In the genomic region with DNA sequence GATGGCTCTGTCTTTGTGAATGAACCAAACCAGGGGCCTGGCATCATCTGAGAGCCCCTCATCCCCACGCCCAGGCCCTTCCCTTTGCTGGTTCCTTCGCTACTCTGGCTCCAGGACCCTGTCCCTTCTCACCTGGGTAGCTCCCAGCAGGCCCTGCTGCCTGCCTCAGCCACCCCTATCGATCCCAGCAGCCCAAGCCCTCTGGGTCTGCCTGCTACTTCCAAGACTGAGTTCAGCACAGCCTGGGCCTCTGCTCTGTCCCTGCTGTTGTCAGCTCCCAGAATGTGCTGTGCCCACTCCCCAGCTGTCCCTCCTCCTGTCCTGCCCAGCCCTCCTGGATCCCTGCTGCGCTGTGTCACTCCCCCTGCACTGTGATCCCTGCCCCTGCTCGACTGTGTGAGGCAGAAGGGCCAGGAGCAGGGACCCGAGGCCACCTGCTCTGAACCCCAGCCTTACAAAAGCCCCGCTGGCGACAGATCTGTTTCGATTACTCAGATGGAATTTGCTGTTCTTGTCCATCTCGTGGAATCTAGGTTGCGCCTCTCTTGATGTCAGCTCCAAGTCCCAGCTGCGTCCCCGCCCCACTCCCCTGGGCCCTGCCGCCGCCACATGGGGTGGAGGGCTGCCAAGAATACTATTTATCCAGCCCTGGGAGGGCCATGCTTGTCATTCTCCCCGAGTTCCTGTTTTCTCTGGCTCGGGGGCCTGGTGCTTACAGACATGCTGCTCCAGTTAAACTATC, we compare ENCODE assay signal across 1 cellular context.
TF ChIP-seq lines count a peak whose summit lies in the region.

No MANE protein-coding gene starts in this region.

TF ChIP-seq in SK-N-SH, 30 proteins besides CTCF, POLR2A, EP300 and RAD21 (continued from another document):
- TF ChIP-seq, protein P1, sequence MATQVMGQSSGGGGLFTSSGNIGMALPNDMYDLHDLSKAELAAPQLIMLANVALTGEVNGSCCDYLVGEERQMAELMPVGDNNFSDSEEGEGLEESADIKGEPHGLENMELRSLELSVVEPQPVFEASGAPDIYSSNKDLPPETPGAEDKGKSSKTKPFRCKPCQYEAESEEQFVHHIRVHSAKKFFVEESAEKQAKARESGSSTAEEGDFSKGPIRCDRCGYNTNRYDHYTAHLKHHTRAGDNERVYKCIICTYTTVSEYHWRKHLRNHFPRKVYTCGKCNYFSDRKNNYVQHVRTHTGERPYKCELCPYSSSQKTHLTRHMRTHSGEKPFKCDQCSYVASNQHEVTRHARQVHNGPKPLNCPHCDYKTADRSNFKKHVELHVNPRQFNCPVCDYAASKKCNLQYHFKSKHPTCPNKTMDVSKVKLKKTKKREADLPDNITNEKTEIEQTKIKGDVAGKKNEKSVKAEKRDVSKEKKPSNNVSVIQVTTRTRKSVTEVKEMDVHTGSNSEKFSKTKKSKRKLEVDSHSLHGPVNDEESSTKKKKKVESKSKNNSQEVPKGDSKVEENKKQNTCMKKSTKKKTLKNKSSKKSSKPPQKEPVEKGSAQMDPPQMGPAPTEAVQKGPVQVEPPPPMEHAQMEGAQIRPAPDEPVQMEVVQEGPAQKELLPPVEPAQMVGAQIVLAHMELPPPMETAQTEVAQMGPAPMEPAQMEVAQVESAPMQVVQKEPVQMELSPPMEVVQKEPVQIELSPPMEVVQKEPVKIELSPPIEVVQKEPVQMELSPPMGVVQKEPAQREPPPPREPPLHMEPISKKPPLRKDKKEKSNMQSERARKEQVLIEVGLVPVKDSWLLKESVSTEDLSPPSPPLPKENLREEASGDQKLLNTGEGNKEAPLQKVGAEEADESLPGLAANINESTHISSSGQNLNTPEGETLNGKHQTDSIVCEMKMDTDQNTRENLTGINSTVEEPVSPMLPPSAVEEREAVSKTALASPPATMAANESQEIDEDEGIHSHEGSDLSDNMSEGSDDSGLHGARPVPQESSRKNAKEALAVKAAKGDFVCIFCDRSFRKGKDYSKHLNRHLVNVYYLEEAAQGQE (IDR thresholded peaks at IDR 0.05; ENCODE audit: low read depth, low read length) = no peak
- no peak for TF ChIP-seq EZH2phosphoT487 (IDR thresholded peaks at IDR 0.05; ENCODE audit: borderline replicate concordance, low read depth)
- TF ChIP-seq RXRA (IDR thresholded peaks at IDR 0.05; ENCODE audit: borderline replicate concordance, low read depth) = no peak
- no peak for TF ChIP-seq FOXM1 (IDR thresholded peaks at IDR 0.05; ENCODE audit: low read depth)
- no peak for TF ChIP-seq FOSL2 (IDR thresholded peaks at IDR 0.05; ENCODE audit: borderline replicate concordance, low read depth)
- peak; percentile 46 for TF ChIP-seq PBX3 (IDR thresholded peaks at IDR 0.05)
- no peak for TF ChIP-seq NRF1 (IDR thresholded peaks at IDR 0.05; ENCODE audit: low read depth, low read length)
- TF ChIP-seq RCOR1 (IDR thresholded peaks at IDR 0.05; ENCODE audit: low read length) = peak; percentile 88
- peak; percentile 99 for TF ChIP-seq MXI1 (IDR thresholded peaks at IDR 0.05; ENCODE audit: low read depth, low read length)
- TF ChIP-seq USF1 (IDR thresholded peaks at IDR 0.05; ENCODE audit: borderline replicate concordance, low read depth) = no peak
- TF ChIP-seq ELF1 (IDR thresholded peaks at IDR 0.05) = 0 out of 2 replicates have a peak, but pooled peaks have one; percentile 30
- TF ChIP-seq SIN3A (IDR thresholded peaks at IDR 0.05; ENCODE audit: borderline replicate concordance, low read depth, low read length) = peak; percentile 54; the same call in 1 of the 2 replicates
- peak; percentile 82 for TF ChIP-seq FOXJ3 (CRISPR knock-in tag; IDR thresholded peaks at IDR 0.05)
- TF ChIP-seq, protein P2, sequence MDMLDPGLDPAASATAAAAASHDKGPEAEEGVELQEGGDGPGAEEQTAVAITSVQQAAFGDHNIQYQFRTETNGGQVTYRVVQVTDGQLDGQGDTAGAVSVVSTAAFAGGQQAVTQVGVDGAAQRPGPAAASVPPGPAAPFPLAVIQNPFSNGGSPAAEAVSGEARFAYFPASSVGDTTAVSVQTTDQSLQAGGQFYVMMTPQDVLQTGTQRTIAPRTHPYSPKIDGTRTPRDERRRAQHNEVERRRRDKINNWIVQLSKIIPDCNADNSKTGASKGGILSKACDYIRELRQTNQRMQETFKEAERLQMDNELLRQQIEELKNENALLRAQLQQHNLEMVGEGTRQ (IDR thresholded peaks at IDR 0.05; ENCODE audit: borderline replicate concordance, low read depth, low read length) = no peak
- no peak for TF ChIP-seq TAF1 (IDR thresholded peaks at IDR 0.05; ENCODE audit: borderline replicate concordance, low read depth, low read length)
- TF ChIP-seq SMC3 (IDR thresholded peaks at IDR 0.05; ENCODE audit: low read depth, low read length) = no peak; the same call in 1 of the 2 replicates
- TF ChIP-seq TCF12 (IDR thresholded peaks at IDR 0.05) = peak; percentile 75
- TF ChIP-seq, protein P3, sequence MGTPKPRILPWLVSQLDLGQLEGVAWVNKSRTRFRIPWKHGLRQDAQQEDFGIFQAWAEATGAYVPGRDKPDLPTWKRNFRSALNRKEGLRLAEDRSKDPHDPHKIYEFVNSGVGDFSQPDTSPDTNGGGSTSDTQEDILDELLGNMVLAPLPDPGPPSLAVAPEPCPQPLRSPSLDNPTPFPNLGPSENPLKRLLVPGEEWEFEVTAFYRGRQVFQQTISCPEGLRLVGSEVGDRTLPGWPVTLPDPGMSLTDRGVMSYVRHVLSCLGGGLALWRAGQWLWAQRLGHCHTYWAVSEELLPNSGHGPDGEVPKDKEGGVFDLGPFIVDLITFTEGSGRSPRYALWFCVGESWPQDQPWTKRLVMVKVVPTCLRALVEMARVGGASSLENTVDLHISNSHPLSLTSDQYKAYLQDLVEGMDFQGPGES (IDR thresholded peaks at IDR 0.05; ENCODE audit: low read depth, low read length) = no peak
- peak; percentile 50 for TF ChIP-seq CHD2 (IDR thresholded peaks at IDR 0.05; ENCODE audit: low read length, partially characterized antibody)
- TF ChIP-seq JUND (IDR thresholded peaks at IDR 0.05) = no peak
- TF ChIP-seq MAX (IDR thresholded peaks at IDR 0.05; ENCODE audit: low read depth) = peak; percentile 56; the same call in 1 of the 2 replicates
- TF ChIP-seq YY1 (IDR thresholded peaks at IDR 0.05; ENCODE audit: low read depth) = no peak
- TF ChIP-seq GATA2 (CRISPR knock-in tag; IDR thresholded peaks at IDR 0.05) = no peak; the same call in 1 of the 2 replicates
- TF ChIP-seq NFIC (IDR thresholded peaks at IDR 0.05; ENCODE audit: borderline replicate concordance) = peak; percentile 81
